ENCODE assay signal across 15 cellular contexts in genomic region chr4:129561886-129562285, GRCh38.
"Had no signal": no experiment of that assay in that cellular context is flagged by ENCODE, and none has a peak within 500 bp of the region (broad histone marks: within the 10 kb centered on the region; RNA-seq: fewer than 3 reads in every experiment).

No MANE protein-coding gene starts in this region.

- H3K4me3 ChIP-seq: coronary artery, heart left ventricle, ovary, thoracic aorta had no signal

- DNase-seq: activated B cell treated with CpG ODN at 0.5 μM for 24 hours; activated CD4-positive, alpha-beta T cell treated with anti-CD3 and anti-CD28 coated beads, Interleukin-2, amount 10 ng/mL, durations not matched to agents 24 days and 14 days; activated CD8-positive, alpha-beta memory T cell treated with anti-CD3 and anti-CD28 coated beads for 24 hours; activated naive CD4-positive, alpha-beta T cell treated with anti-CD3 and anti-CD28 coated beads, Interleukin-2, amount 50 U/mL, for 16 hours; amniotic stem cell; effector CD8-positive, alpha-beta T cell; heart left ventricle; nephron progenitor cell; ovary; stimulated activated CD4-positive, alpha-beta T cell treated with anti-CD3 and anti-CD28 coated beads, Interleukin-4, amount 100 ng/mL, for 24 hours; stimulated activated naive CD8-positive, alpha-beta T cell treated with anti-CD3 and anti-CD28 coated beads, Interleukin-15, amount 100 ng/mL, for 72 hours; T-helper 17 cell had no signal

- H3K27me3 ChIP-seq: heart left ventricle, ovary had no signal

- H3K4me1 ChIP-seq: heart left ventricle had no signal

- H3K36me3 ChIP-seq: heart left ventricle, ovary, thoracic aorta had no signal

- ATAC-seq: heart left ventricle; left lobe of liver; stimulated activated naive CD8-positive, alpha-beta T cell treated with anti-CD3 and anti-CD28 coated beads, Interleukin-15, amount 100 ng/mL, for 72 hours; T-helper 17 cell had no signal

- H3K27ac ChIP-seq: coronary artery, heart left ventricle, ovary, thoracic aorta had no signal
